ENCODE assay signal across 29 cellular contexts in genomic region chr11:14612624-14613023, GRCh38. TPM values are rescaled to one million over a fixed set of nuclear protein-coding genes. Genes with fewer than 3 reads are reported as not detected.
DNase-seq lines count a peak whose midpoint lies in the region; TF ChIP-seq lines count a peak whose summit lies in the region.
"Had no signal": no experiment of that assay in that cellular context is flagged by ENCODE, and none has a peak within 500 bp of the region (broad histone marks: within the 10 kb centered on the region; RNA-seq: fewer than 3 reads in every experiment).

No MANE protein-coding gene starts in this region.

- H3K27me3 ChIP-seq in hepatocyte (no peaks in the 10 kb centered on the region), neutrophil (no peaks in the 10 kb centered on the region), testis (no peaks in the 10 kb centered on the region)
- H3K27me3 ChIP-seq: BLaER1, cardiac muscle cell, gastrocnemius medialis, right atrium auricular region, thyroid gland had no signal

- TF ChIP-seq CTCF in hepatocyte (IDR thresholded peaks at IDR 0.05; ENCODE audit: poor library complexity) (no peak), neutrophil (IDR thresholded peaks at IDR 0.05) (no peak), testis (IDR thresholded peaks at IDR 0.05) (no peak)

- no peaks in the 10 kb centered on the region for H4K20me1 ChIP-seq in hepatocyte (ENCODE audit: insufficient read depth, poor library complexity, severe bottlenecking)
- H4K20me1 ChIP-seq: BLaER1 had no signal

- WGBS in hepatocyte (ENCODE audit: low lambda C conversion rate, missing lambda C conversion rate) = 79% methylated on average over 2 of the region's 2 CpGs
- WGBS in testis, 2 donors = 89 to 96% methylated on average over 2 of the region's 2 CpGs

- H3K9me2 ChIP-seq in hepatocyte (replicated peaks; ENCODE audit: insufficient read depth) = no peaks in the 10 kb centered on the region

- H3K27ac ChIP-seq in hepatocyte (peak overlapping the region; percentile 36), neutrophil (peak overlapping the region; percentile 89), testis (no peak overlapping the region)
- H3K27ac ChIP-seq: BLaER1, cardiac muscle cell, gastrocnemius medialis, GM23248, parathyroid adenoma, right atrium auricular region, RWPE1, thyroid gland had no signal

- H3K4me3 ChIP-seq in hepatocyte = no peak overlapping the region
- peak overlapping the region in 1 of 2 experiments; percentile 33 for H3K4me3 ChIP-seq in neutrophil (ENCODE audit: low read depth in 1 of 2, low read length in 1 of 2)
- H3K4me3 ChIP-seq in testis = no peak overlapping the region
- H3K4me3 ChIP-seq: BLaER1, cardiac muscle cell, gastrocnemius medialis, GM23248, right atrium auricular region, thyroid gland had no signal

- no peaks in the 10 kb centered on the region for H3K79me2 ChIP-seq in hepatocyte
- H3K79me2 ChIP-seq: parathyroid adenoma had no signal

- DNase-seq in CD1c-positive myeloid dendritic cell (ENCODE audit: extremely low spot score) (peak; percentile 80), HK-2 (ENCODE audit: unreplicated experiment) (peak; percentile 11), hepatocyte (ENCODE audit: low spot score) (peak; percentile 24), testis (no peak), NCI-H226 (no peak), A172 (ENCODE audit: low spot score) (no peak)
- no peak for DNase-seq in NK-92 treated with Interleukin-12 subunit alpha and Interleukin-12 subunit beta, amount 100 ng/mL, for 24 hours (lab: John Stamatoyannopoulos, UW)
- DNase-seq: activated CD4-positive, alpha-beta T cell treated with anti-CD3 and anti-CD28 coated beads, Interleukin-2, amount 50 U/mL, for 1 hour; activated effector memory CD4-positive, alpha-beta T cell treated with anti-CD3 and anti-CD28 coated beads, Interleukin-2, amount 50 U/mL, for 16 hours; activated naive CD8-positive, alpha-beta T cell treated with anti-CD3 and anti-CD28 coated beads, Interleukin-2, amount 10 ng/mL, durations not matched to agents 7 days and 5 days; activated T-cell treated with anti-CD3 and anti-CD28 coated beads, Interleukin-2, amount 50 U/mL, for 1 hour; gastrocnemius medialis; GM23248; kidney glomerular epithelial cell; NCI-H1417 treated with DMSO at 0.1 percent for 48 hours; NCI-H2029 treated with DMSO at 0.1 percent for 48 hours; NCI-H345; NCI-H774; stimulated activated CD8-positive, alpha-beta memory T cell treated with anti-CD3 and anti-CD28 coated beads, Interleukin-4, amount 100 ng/mL, for 48 hours; T-cell; thyroid gland had no signal

- H3K4me1 ChIP-seq in hepatocyte (ENCODE audit: insufficient read depth) = peaks cover 28% of the 10 kb centered on the region
- peaks cover 51 to 63% of the 10 kb centered on the region in 2 experiments for H3K4me1 ChIP-seq in neutrophil (ENCODE audit: control insufficient read depth in 1 of 2, insufficient read depth in 1 of 2, low read depth in 1 of 2, low read length in 1 of 2)
- no peaks in the 10 kb centered on the region for H3K4me1 ChIP-seq in testis
- H3K4me1 ChIP-seq: BLaER1, gastrocnemius medialis, parathyroid adenoma, right atrium auricular region, thyroid gland had no signal

- no peaks in the 10 kb centered on the region for H3K9me3 ChIP-seq in hepatocyte (ENCODE audit: low read depth)
- no peaks in the 10 kb centered on the region for H3K9me3 ChIP-seq in neutrophil
- H3K9me3 ChIP-seq in testis = no peaks in the 10 kb centered on the region
- H3K9me3 ChIP-seq: BLaER1, gastrocnemius medialis, right atrium auricular region, thyroid gland had no signal

- H3K36me3 ChIP-seq in hepatocyte (replicated peaks; ENCODE audit: insufficient read depth, low read depth) (no peaks in the 10 kb centered on the region), neutrophil (no peaks in the 10 kb centered on the region), testis (ENCODE audit: low read depth, missing control alignments) (no peaks in the 10 kb centered on the region)
- H3K36me3 ChIP-seq: BLaER1, cardiac muscle cell, gastrocnemius medialis, right atrium auricular region, thyroid gland had no signal

- no peak for TF ChIP-seq POLR2A in testis (IDR thresholded peaks at IDR 0.05)

- H2AFZ ChIP-seq in hepatocyte = no peak overlapping the region
- H2AFZ ChIP-seq: GM23248, parathyroid adenoma had no signal

- H3K4me2 ChIP-seq in hepatocyte = no peak overlapping the region
- H3K4me2 ChIP-seq: BLaER1 had no signal

- intact Hi-C loops in testis (cut with DNase I; ENCODE audit: low total_unique reads) = no loop called here

RNA-seq across cellular contexts. Expression of gene PDE3B, which starts 31.0 kb away (rescaled TPM):
- 45.4 and 46.3 TPM in 2 replicates for total RNA-seq in hepatocyte
- polyA plus RNA-seq in hepatocyte = 10.9 and 15.8 TPM in 2 replicates
- 10 to 100 TPM; 25.8 to 39.5 TPM for total RNA-seq in testis
- 22.3 TPM for polyA plus RNA-seq in testis (ENCODE audit: insufficient read depth, low read depth, low replicate concordance)
- 0.43 and 0.96 TPM in 2 replicates for total RNA-seq in A172 (2014; rRNA removed; shearing (Covaris generic))
- total RNA-seq: GM23248, HT1080, OCI-LY7 had no signal
- polyA plus RNA-seq: GM23248 had no signal

Comparison
In these comparisons a context has a peak if more than half of its experiments do, and no peak if none do; other contexts are left out.
1. DNase-seq: peak in CD1c-positive myeloid dendritic cell (single experiment), HK-2 (single experiment) and hepatocyte (single experiment); none in testis (single experiment), NCI-H226 (single experiment), NK-92 treated with Interleukin-12 subunit alpha and Interleukin-12 subunit beta, amount 100 ng/mL, for 24 hours (single experiment) and A172 (single experiment).
2. H3K27ac ChIP-seq: peak in hepatocyte (single experiment) and neutrophil (single experiment); none in testis (0 of 2).
3. RNA of gene PDE3B, which starts 31.0 kb away (total RNA-seq): 45.4 to 46.3 TPM in hepatocyte and 25.8 to 39.5 TPM in testis; 0.43 to 0.96 TPM in A172; every median in the first group is over 10 times any median in the second.